In the genomic region with DNA sequence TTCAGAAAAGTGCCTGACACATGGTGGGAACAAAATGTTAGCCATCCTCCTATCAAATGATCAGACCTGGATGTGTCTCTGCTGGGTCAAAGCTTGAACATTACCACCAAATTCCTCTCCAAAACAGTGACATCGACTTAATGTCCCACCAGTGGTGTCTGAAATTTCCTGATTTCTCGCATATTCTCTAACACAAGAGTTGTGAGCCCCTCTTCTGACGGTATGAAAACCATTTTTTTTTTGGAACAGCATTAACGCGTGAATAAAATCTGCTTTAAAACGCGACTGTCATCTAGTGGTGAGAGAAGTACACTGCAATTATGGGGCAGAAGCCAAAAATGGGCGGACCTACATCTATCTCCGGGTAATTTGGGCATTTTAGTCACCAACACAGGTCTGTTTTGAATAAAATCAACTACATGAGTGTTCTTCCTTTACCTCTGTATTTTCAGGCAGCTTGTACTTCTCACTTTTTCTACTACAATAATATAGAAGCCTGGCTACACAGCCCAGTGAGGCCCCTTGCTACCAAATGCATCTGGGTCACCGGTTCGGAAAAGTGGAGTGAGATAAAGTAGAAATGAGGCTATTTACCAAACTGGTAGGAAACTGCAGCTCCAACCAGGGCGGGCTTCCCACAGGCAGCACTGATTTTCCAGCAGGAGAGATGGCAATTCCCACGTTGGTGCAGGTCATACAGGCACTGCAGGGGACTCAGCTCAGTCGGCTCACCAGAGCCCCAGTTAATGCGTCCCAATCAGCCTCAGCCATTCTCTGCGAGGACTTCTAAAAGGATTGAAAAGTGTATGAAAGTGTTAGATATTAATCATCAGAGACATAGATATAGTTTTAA, we compare ENCODE assay signal across 8 cellular contexts. TPM values are rescaled to one million over a fixed set of nuclear protein-coding genes. Genes with fewer than 3 reads are reported as not detected.
DNase-seq lines count a peak whose midpoint lies in the region; ATAC-seq and TF ChIP-seq lines count a peak whose summit lies in the region.

No MANE protein-coding gene starts in this region.

- no peaks in the 10 kb centered on the region for H3K9me3 ChIP-seq in suprapubic skin

- H3K36me3 ChIP-seq in BJ (ENCODE audit: control insufficient read depth, insufficient read depth, low read length) (no peaks in the 10 kb centered on the region), suprapubic skin (no peaks in the 10 kb centered on the region)

- H3K27ac ChIP-seq in suprapubic skin: no peak overlapping the region

- CTCF ChIA-PET in BJ (lab: Yijun Ruan, JAX): interaction anchor here (0.7 to 3.6 kb wide), 31 partner anchors 8 to 676 kb away, joined by 3 to 23 read pairs (median 3); a partner anchor contains a TSS

- POLR2A ChIA-PET in BJ (lab: Charles Lee): no interaction called here

- no peak for TF ChIP-seq EP300 in suprapubic skin (IDR thresholded peaks at IDR 0.05)

- 16% methylated on average over 16 of the region's 16 CpGs for WGBS in suprapubic skin

- H3K27me3 ChIP-seq in BJ (ENCODE audit: control insufficient read depth, insufficient read depth, low read length) (peaks cover 3% of the 10 kb centered on the region; the same call in 1 of the 2 replicates), suprapubic skin (no peaks in the 10 kb centered on the region)

- peaks cover 10% of the 10 kb centered on the region for H3K4me1 ChIP-seq in suprapubic skin

- no peak for TF ChIP-seq POLR2A in suprapubic skin (IDR thresholded peaks at IDR 0.05)

- peak; percentile 19 for DNase-seq in BJ (ENCODE audit: low read depth)
- peak; percentile 53 for DNase-seq in NCI-H1092 treated with DMSO at 0.1 percent for 48 hours (lab: John Stamatoyannopoulos, UW)
- peak; percentile 3 for DNase-seq in T-helper 22 cell (ENCODE audit: low read depth)
- DNase-seq in dermis blood vessel endothelial cell: peak; percentile 78
- peak; percentile 76 for DNase-seq in medulla oblongata (ENCODE audit: extremely low spot score)
- DNase-seq in suprapubic skin (ENCODE audit: low spot score in 2 of 2): no peak

- H3K4me3 ChIP-seq in BJ (ENCODE audit: low read depth, low read length): no peak overlapping the region
- no peak overlapping the region for H3K4me3 ChIP-seq in suprapubic skin

- peak; percentile 45 for ATAC-seq in GM18907 (IDR thresholded peaks at IDR 0.05; ENCODE audit: unreplicated experiment)
- ATAC-seq in HG02884 (IDR thresholded peaks at IDR 0.05; ENCODE audit: unreplicated experiment): no peak

- TF ChIP-seq CTCF in BJ (IDR thresholded peaks at IDR 0.05; ENCODE audit: insufficient read depth, low read depth, low read length): peak; percentile 97
- peak; percentile 90 to 92 for TF ChIP-seq CTCF in suprapubic skin (IDR thresholded peaks at IDR 0.05)

RNA-seq across cellular contexts. Expression of a gene that starts 27.4 kb away (rescaled TPM):
- polyA plus RNA-seq in BJ (2011; rRNA removed): 7.2 and 10.0 TPM in 2 replicates
- 5.6 and 7.1 TPM in 2 replicates for polyA minus RNA-seq in BJ (2011; rRNA and poly(A)+ RNA removed)
- total RNA-seq in dermis blood vessel endothelial cell (8.5 and 21.5 TPM in 2 replicates), suprapubic skin (10 to 100 TPM; 30.2 to 68.1 (median 32.8) TPM)

RNA-seq across cellular contexts. Expression of a gene that starts 27.6 kb away (rescaled TPM):
- 52.7 and 91.1 TPM in 2 replicates for polyA plus RNA-seq in BJ (2011; rRNA removed)
- polyA minus RNA-seq in BJ (2011; rRNA and poly(A)+ RNA removed): 48.5 and 66.6 TPM in 2 replicates
- total RNA-seq in dermis blood vessel endothelial cell (97.3 and 135 TPM in 2 replicates), suprapubic skin (100 to 1,000 TPM in 1 of 4 donors, 10 to 100 TPM in 3; 49.9 to 114 (median 64.5) TPM)

Comparison
In these comparisons a context has a peak if more than half of its experiments do, and no peak if none do; other contexts are left out.
1. DNase-seq: peak in BJ (single experiment), NCI-H1092 treated with DMSO at 0.1 percent for 48 hours (single experiment), T-helper 22 cell (single experiment), dermis blood vessel endothelial cell (single experiment) and medulla oblongata (single experiment); none in suprapubic skin (0 of 2).